Comparison of ENCODE assay signal across 9 cellular contexts in the genomic region with DNA sequence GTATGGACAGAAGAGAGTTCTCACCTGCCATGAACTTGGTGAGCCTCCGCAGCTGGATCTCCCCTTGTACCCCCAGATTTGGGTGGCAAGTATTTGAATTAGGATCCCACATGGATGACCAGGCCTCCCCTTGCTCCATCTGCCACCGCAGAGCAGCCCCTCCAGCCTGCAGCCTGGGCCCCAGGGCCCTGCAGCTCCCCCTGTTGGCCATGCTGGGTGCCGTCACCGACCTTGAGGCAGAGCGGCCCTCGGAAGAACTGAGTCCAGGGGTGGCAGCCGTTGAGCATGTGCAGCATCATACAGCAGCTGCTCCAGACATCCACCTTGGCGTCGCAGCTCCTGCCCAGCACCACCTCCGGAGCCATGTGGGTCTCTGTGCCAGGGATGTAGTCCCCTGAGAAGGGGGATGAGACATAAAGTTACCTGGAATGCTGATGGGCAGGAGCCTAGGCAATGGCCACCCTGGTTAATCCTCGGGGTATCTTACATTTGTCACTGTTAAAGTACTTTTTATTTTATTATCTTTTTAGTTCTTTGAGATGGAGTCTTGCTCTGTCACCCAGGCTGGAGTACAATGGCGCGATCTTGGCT. TPM values are rescaled to one million over a fixed set of nuclear protein-coding genes. Genes with fewer than 3 reads are reported as not detected.
DNase-seq lines count a peak whose midpoint lies in the region; ATAC-seq and TF ChIP-seq lines count a peak whose summit lies in the region.
"Had no signal": no experiment of that assay in that cellular context is flagged by ENCODE, and none has a peak within 500 bp of the region (broad histone marks: within the 10 kb centered on the region; RNA-seq: fewer than 3 reads in every experiment).

No MANE protein-coding gene starts in this region.

- peak; percentile 67 for TF ChIP-seq CTCF in GM13977 (IDR thresholded peaks at IDR 0.05; ENCODE audit: extremely low read depth, insufficient read depth, missing control alignments)
- peak; percentile 66 for TF ChIP-seq CTCF in astrocyte of the cerebellum (IDR thresholded peaks at IDR 0.05; ENCODE audit: low read depth, low read length, missing control alignments)

- H3K9me3 Mint-ChIP-seq in naive thymus-derived CD8-positive, alpha-beta T cell, result no peaks in the 10 kb centered on the region

- H3K4me1 Mint-ChIP-seq in naive thymus-derived CD8-positive, alpha-beta T cell, result peaks cover 0 to 8% (median 3%) of the 10 kb centered on the region in 4 donors

- ATAC-seq in naive thymus-derived CD8-positive, alpha-beta T cell, result peak; percentile 84 to 85
- no peak for ATAC-seq in HG03432 (IDR thresholded peaks at IDR 0.05; ENCODE audit: unreplicated experiment)
- ATAC-seq: right cardiac atrium had no signal

- POLR2A ChIA-PET in naive thymus-derived CD8-positive, alpha-beta T cell (lab: Charles Lee), result interaction anchor here (1.3 to 47.5 kb wide), 2 partner anchors 40 to 51 kb away, joined by 3 to 1514 read pairs; partner anchors contain the start of gene FMNL1

- DNase-seq in GM13977 (ENCODE audit: low spot score) (no peak), T follicular helper cell (ENCODE audit: low read depth) (peak; percentile 53), astrocyte of the cerebellum (ENCODE audit: low read depth) (no peak), occipital lobe (lab: John Stamatoyannopoulos, UW) (no peak)
- DNase-seq in naive thymus-derived CD8-positive, alpha-beta T cell, result peak; percentile 31 to 76 (median 59)
- DNase-seq in NK-92 treated with Interleukin-12 subunit alpha and Interleukin-12 subunit beta, amount 100 ng/mL, for 24 hours (lab: John Stamatoyannopoulos, UW), result no peak

- peak overlapping the region in 6 of 10 donors; percentile 30 to 71 (median 48) for H3K27ac Mint-ChIP-seq in naive thymus-derived CD8-positive, alpha-beta T cell

- no peak overlapping the region for H3K4me3 Mint-ChIP-seq in naive thymus-derived CD8-positive, alpha-beta T cell

- no peaks in the 10 kb centered on the region for H3K27me3 Mint-ChIP-seq in naive thymus-derived CD8-positive, alpha-beta T cell

- in situ Hi-C loops in GM13977 (cut with MboI; ENCODE audit: low pct_unique_long_range_greater_than_20kb, low sequenced_read_pairs, unreplicated experiment) (no loop called here), astrocyte of the cerebellum (cut with HindIII; ENCODE audit: low sequenced_read_pairs) (no loop called here)

- no peak overlapping the region for H3K4me3 ChIP-seq in astrocyte of the cerebellum (ENCODE audit: low read depth, low read length)
- H3K4me3 ChIP-seq: SJCRH30 had no signal

- H3K36me3 Mint-ChIP-seq in naive thymus-derived CD8-positive, alpha-beta T cell, result peaks cover 0 to 72% (median 8%) of the 10 kb centered on the region in 3 donors

RNA-seq across cellular contexts. Expression of gene SPATA32, which starts 9.0 kb away (rescaled TPM):
- under 1 TPM; 0.47 to 0.75 TPM for total RNA-seq in naive thymus-derived CD8-positive, alpha-beta T cell
- polyA plus RNA-seq in naive thymus-derived CD8-positive, alpha-beta T cell, result under 1 TPM; 0.30 to 0.81 (median 0.44) TPM
- not detected for total RNA-seq in occipital lobe
- total RNA-seq: right cardiac atrium had no signal
- polyA plus RNA-seq: right cardiac atrium had no signal

RNA-seq across cellular contexts. Expression of gene MAP3K14, which starts 45.9 kb away (rescaled TPM):
- 10 to 100 TPM; 37.6 to 37.8 TPM for total RNA-seq in naive thymus-derived CD8-positive, alpha-beta T cell
- polyA plus RNA-seq in naive thymus-derived CD8-positive, alpha-beta T cell, result 1 to 10 TPM in 2 of 3 donors, under 1 TPM in 1; 0.73 to 7.2 (median 1.8) TPM
- total RNA-seq in occipital lobe, result 1.2 TPM

RNA-seq across cellular contexts. Expression of gene FMNL1, which starts 49.2 kb away (rescaled TPM):
- total RNA-seq in naive thymus-derived CD8-positive, alpha-beta T cell, result 100 to 1,000 TPM; 383 to 394 TPM
- polyA plus RNA-seq in naive thymus-derived CD8-positive, alpha-beta T cell, result 10 to 100 TPM; 18.0 to 35.5 (median 21.5) TPM
- 1.9 TPM for total RNA-seq in occipital lobe

Comparison
In these comparisons a context has a peak if more than half of its experiments do, and no peak if none do; other contexts are left out.
1. DNase-seq: peak in T follicular helper cell (single experiment) and naive thymus-derived CD8-positive, alpha-beta T cell (10 of 10); none in GM13977 (single experiment), astrocyte of the cerebellum (single experiment), NK-92 treated with Interleukin-12 subunit alpha and Interleukin-12 subunit beta, amount 100 ng/mL, for 24 hours (single experiment) and occipital lobe (single experiment).
2. RNA of gene MAP3K14, which starts 45.9 kb away (total RNA-seq): 37.6 to 37.8 TPM in naive thymus-derived CD8-positive, alpha-beta T cell; 1.2 TPM in occipital lobe (single experiment); every median in the first group is over 10 times any median in the second.
3. RNA of gene FMNL1, which starts 49.2 kb away (total RNA-seq): 383 to 394 TPM in naive thymus-derived CD8-positive, alpha-beta T cell; 1.9 TPM in occipital lobe (single experiment); every median in the first group is over 100 times any median in the second.